In genomic region chr16:71564377-71564967, GRCh38 we compare ENCODE assay signal across 8 cellular contexts. TPM values are rescaled to one million over a fixed set of nuclear protein-coding genes. Genes with fewer than 3 reads are reported as not detected.
A peak's percentile ranks its signal among the peaks of the same experiment; 100 is the strongest.
DNase-seq lines count a peak whose midpoint lies in the region; ATAC-seq and TF ChIP-seq lines count a peak whose summit lies in the region.

No MANE protein-coding gene starts in this region.

- POLR2A ChIA-PET in A673 (lab: Charles Lee; ENCODE audit: low non-redundant PET), result interaction anchor here (0.7 kb wide), 1 partner anchor 756 kb away, joined by 5 read pairs; no protein-coding TSS in a partner anchor

- TF ChIP-seq CTCF in A673 (conservative IDR thresholded peaks at IDR 0.05; ENCODE audit: low read depth, low read length) (no peak), ascending aorta (IDR thresholded peaks at IDR 0.05) (no peak), right lobe of liver (IDR thresholded peaks at IDR 0.05) (no peak), upper lobe of right lung (IDR thresholded peaks at IDR 0.05) (no peak)

- intact Hi-C loops in A673 (cut with micrococcal nuclease; ENCODE audit: unreplicated experiment) (no loop called here), ascending aorta (cut with DNase I) (loop anchor here (10.0 kb wide), 1 partner anchor 880 kb away; the partner anchor contains the start of gene MTSS2), right lobe of liver (cut with DNase I) (no loop called here), upper lobe of right lung (cut with DNase I) (no loop called here)

- TF ChIP-seq POLR2A in right lobe of liver (IDR thresholded peaks at IDR 0.05), result no peak

- H3K36me3 ChIP-seq in A673 (ENCODE audit: insufficient read depth, low read length, poor library complexity, severe bottlenecking) (no peaks in the 10 kb centered on the region), HUES48 (ENCODE audit: control insufficient read depth, insufficient read depth, low read length) (no peaks in the 10 kb centered on the region), ascending aorta (no peaks in the 10 kb centered on the region), right lobe of liver (peaks cover 0 to 26% (median 10%) of the 10 kb centered on the region in 4 donors), upper lobe of right lung (no peaks in the 10 kb centered on the region)

- H3K4me1 ChIP-seq in A673 (ENCODE audit: insufficient read depth, low read length, poor library complexity, severe bottlenecking), result peaks cover 10% of the 10 kb centered on the region
- H3K4me1 ChIP-seq in HUES48 (ENCODE audit: control insufficient read depth, insufficient read depth, low read length), result 0 out of 2 replicates have a peak, but pooled peaks cover 3% of the 10 kb centered on the region
- H3K4me1 ChIP-seq in ascending aorta, result peaks cover 0 to 4% of the 10 kb centered on the region in 2 donors
- peaks cover 0 to 14% (median 5%) of the 10 kb centered on the region in 4 donors for H3K4me1 ChIP-seq in right lobe of liver
- peaks cover 11% of the 10 kb centered on the region for H3K4me1 ChIP-seq in upper lobe of right lung

- H3K4me3 ChIP-seq in A673 (ENCODE audit: low read depth, low read length, poor library complexity, severe bottlenecking), result peak overlapping the region; percentile 55
- H3K4me3 ChIP-seq in HUES48 (ENCODE audit: low read depth, low read length), result peak overlapping the region; percentile 89
- H3K4me3 ChIP-seq in ascending aorta, result peak overlapping the region; percentile 69 to 89
- peak overlapping the region; percentile 21 to 45 (median 35) for H3K4me3 ChIP-seq in right lobe of liver
- H3K4me3 ChIP-seq in upper lobe of right lung, result peak overlapping the region; percentile 53

- H3K9ac ChIP-seq in HUES48 (ENCODE audit: low read depth, low read length), result peak overlapping the region; percentile 69

- H3K27me3 ChIP-seq in A673 (replicated peaks; ENCODE audit: insufficient read depth, low read depth, low read length, poor library complexity) (no peaks in the 10 kb centered on the region), HUES48 (ENCODE audit: control insufficient read depth, insufficient read depth, low read length) (no peaks in the 10 kb centered on the region), ascending aorta (no peaks in the 10 kb centered on the region), right lobe of liver (no peaks in the 10 kb centered on the region), upper lobe of right lung (no peaks in the 10 kb centered on the region)

- peak; percentile 87 for ATAC-seq in GM18870 (IDR thresholded peaks at IDR 0.05; ENCODE audit: unreplicated experiment)
- peak in 1 of 4 donors; percentile 42 for ATAC-seq in right lobe of liver
- ATAC-seq in upper lobe of right lung, result peak; percentile 18
- ATAC-seq in HG02610 (IDR thresholded peaks at IDR 0.05; ENCODE audit: unreplicated experiment), result no peak

- H3K9me3 ChIP-seq in A673 (ENCODE audit: low read depth, low read length, poor library complexity, severe bottlenecking), result no peaks in the 10 kb centered on the region
- H3K9me3 ChIP-seq in HUES48 (ENCODE audit: control insufficient read depth, insufficient read depth, low read length), result peaks cover 3% of the 10 kb centered on the region
- H3K9me3 ChIP-seq in ascending aorta, result no peaks in the 10 kb centered on the region
- no peaks in the 10 kb centered on the region for H3K9me3 ChIP-seq in right lobe of liver
- peaks cover 4% of the 10 kb centered on the region for H3K9me3 ChIP-seq in upper lobe of right lung

- DNase-seq in A673 (ENCODE audit: low spot score) (no peak), ascending aorta (ENCODE audit: low spot score in 2 of 2) (no peak), right lobe of liver (no peak), upper lobe of right lung (no peak)
- DNase-seq in activated CD8-positive, alpha-beta memory T cell treated with anti-CD3 and anti-CD28 coated beads for 24 hours, result no peak

- 16% methylated on average over 11 of the region's 19 CpGs for WGBS in right lobe of liver (ENCODE audit: insufficient coverage, low coverage, low lambda C conversion rate, missing lambda C conversion rate)

- CTCF ChIA-PET in A673 (lab: Charles Lee), result interaction anchor here (0.7 to 1.7 kb wide), 4 partner anchors 47 to 397 kb away, joined by 3 to 11 read pairs (median 6); no protein-coding TSS in a partner anchor

- H3K27ac ChIP-seq in A673 (ENCODE audit: low read depth, low read length, poor library complexity, severe bottlenecking), result no peak overlapping the region
- H3K27ac ChIP-seq in HUES48 (ENCODE audit: low read depth, low read length), result peak overlapping the region; percentile 73
- H3K27ac ChIP-seq in ascending aorta, result peak overlapping the region in 1 of 2 donors; percentile 65
- H3K27ac ChIP-seq in right lobe of liver, result peak overlapping the region; percentile 86 to 100 (median 98)
- H3K27ac ChIP-seq in upper lobe of right lung, result peak overlapping the region; percentile 91

- no TSS peak for BruUV-seq in A673 (replicated peaks; lab: Mats Ljungman, UMichigan)

RNA-seq across cellular contexts. Expression of gene TAT, which starts 12.4 kb away (rescaled TPM):
- total RNA-seq in A673 (2021), result not detected in 2 replicates
- total RNA-seq in ascending aorta, result 6.7 TPM
- 1,000 to 10,000 TPM in 5 of 6 experiments, 100 to 1,000 TPM in 1; 109 to 3,026 (median 1,168) TPM for total RNA-seq in right lobe of liver
- total RNA-seq in upper lobe of right lung, result not detected

RNA-seq across cellular contexts. Expression of gene CHST4, which starts 38.2 kb away (rescaled TPM):
- not detected in 2 replicates for total RNA-seq in A673 (2021)
- not detected for total RNA-seq in ascending aorta
- 1 to 10 TPM; 2.0 to 6.5 (median 3.1) TPM for total RNA-seq in right lobe of liver
- 0.38 TPM for total RNA-seq in upper lobe of right lung

Comparison
In these comparisons a context has a peak if more than half of its experiments do, and no peak if none do; other contexts are left out.
1. H3K4me3 ChIP-seq: peak in every context shown above with its lines; median percentile 89 in HUES48; 79 in ascending aorta; 55 in A673; 53 in upper lobe of right lung; 35 in right lobe of liver.
2. RNA of gene TAT, which starts 12.4 kb away (total RNA-seq): 109 to 3,026 TPM in right lobe of liver; 6.7 TPM in ascending aorta (single experiment), not detected in A673 and not detected in upper lobe of right lung (single experiment); every median in the first group is over 10 times any median in the second.